10 cellular contexts compared by ENCODE assay signal in the genomic region with DNA sequence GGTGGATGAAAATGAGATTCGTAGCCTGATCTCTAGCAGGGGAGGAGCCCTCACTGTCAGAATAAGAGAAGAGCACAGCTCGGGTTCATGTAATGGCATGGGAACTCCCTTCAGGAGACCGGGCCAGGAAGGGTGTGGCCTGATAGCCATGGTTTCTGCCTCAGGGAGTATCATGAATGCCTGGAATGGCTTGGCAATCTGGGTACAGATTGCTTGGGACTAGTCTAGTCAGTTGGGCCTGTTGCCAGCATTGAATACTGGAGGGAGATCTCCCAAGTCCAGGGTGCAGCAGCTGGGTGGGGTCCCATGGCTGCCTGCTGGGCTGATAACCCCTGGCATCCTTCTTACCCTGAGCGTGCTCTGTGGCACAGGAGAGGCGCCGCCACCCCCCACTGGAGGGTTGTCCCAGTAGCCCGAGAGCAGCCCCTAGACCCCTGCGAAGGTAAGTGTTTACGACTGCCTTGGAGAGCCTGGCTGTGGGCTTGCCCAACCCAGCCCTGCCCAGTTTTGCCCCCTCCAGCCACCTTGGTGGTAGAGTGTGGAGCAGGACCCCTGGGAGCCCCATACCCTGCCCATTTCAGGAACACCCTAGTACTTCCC.
DNase-seq lines count a peak whose midpoint lies in the region; ATAC-seq, FAIRE-seq and TF ChIP-seq lines count a peak whose summit lies in the region.
"Had no signal": no experiment of that assay in that cellular context is flagged by ENCODE, and none has a peak within 500 bp of the region (broad histone marks: within the 10 kb centered on the region; RNA-seq: fewer than 3 reads in every experiment).

No MANE protein-coding gene starts in this region.

- FAIRE-seq in RCC 7860 (lab: Jason Lieb, UNC), result no peak

- TF ChIP-seq CTCF in omental fat pad (IDR thresholded peaks at IDR 0.05), result no peak
- no peak for TF ChIP-seq CTCF in Calu3 (IDR thresholded peaks at IDR 0.05; ENCODE audit: unreplicated experiment)

- BruUV-seq in Calu3 (replicated peaks; lab: Mats Ljungman, UMichigan), result no TSS peak

- H3K27ac Mint-ChIP-seq in T-helper 17 cell (no peak overlapping the region), Calu3 (ENCODE audit: unreplicated experiment) (no peak overlapping the region)
- H3K27ac Mint-ChIP-seq: activated T-helper 1 cell treated with anti-CD3 and anti-CD28 coated beads, Interleukin-12 subunit alpha, Interleukin-12 subunit beta, Interleukin-2, Interleukin-4 antibody, amounts not matched to agents 30 ng/mL and 10 ng/mL and 1 ng/mL, durations not matched to agents 14 hours and 24 hours and 36 hours had no signal

- no peaks in the 10 kb centered on the region for H3K4me1 Mint-ChIP-seq in T-helper 17 cell
- no peaks in the 10 kb centered on the region for H3K4me1 Mint-ChIP-seq in Calu3 (ENCODE audit: low read depth, unreplicated experiment)

- no peaks in the 10 kb centered on the region for H3K9me3 Mint-ChIP-seq in Calu3 (ENCODE audit: low read depth, unreplicated experiment)
- H3K9me3 Mint-ChIP-seq: activated T-helper 1 cell treated with anti-CD3 and anti-CD28 coated beads, Interleukin-12 subunit alpha, Interleukin-12 subunit beta, Interleukin-2, Interleukin-4 antibody, amounts not matched to agents 30 ng/mL and 10 ng/mL and 1 ng/mL, durations not matched to agents 14 hours and 24 hours and 36 hours had no signal

- DNase-seq in T-helper 17 cell (no peak), omental fat pad (ENCODE audit: low spot score) (no peak), RCC 7860 (ENCODE audit: low spot score) (no peak), NCI-H146 treated with DMSO at 0.1 percent for 48 hours (lab: John Stamatoyannopoulos, UW; ENCODE audit: unreplicated experiment) (no peak), Calu3 (no peak)
- DNase-seq in stimulated activated CD4-positive, alpha-beta T cell treated with anti-CD3 and anti-CD28 coated beads, Interleukin-12 subunit alpha, Interleukin-12 subunit beta, amount 100 ng/mL, for 4 hours, result no peak

- H3K4me3 Mint-ChIP-seq in T-helper 17 cell (no peak overlapping the region), Calu3 (ENCODE audit: low read depth, unreplicated experiment) (no peak overlapping the region)
- H3K4me3 Mint-ChIP-seq: activated T-helper 1 cell treated with anti-CD3 and anti-CD28 coated beads, Interleukin-12 subunit alpha, Interleukin-12 subunit beta, Interleukin-2, Interleukin-4 antibody, amounts not matched to agents 30 ng/mL and 10 ng/mL and 1 ng/mL, durations not matched to agents 14 hours and 24 hours and 36 hours had no signal

- no peaks in the 10 kb centered on the region for H3K9me3 ChIP-seq in T-helper 17 cell (ENCODE audit: control insufficient read depth, low read length, poor library complexity, severe bottlenecking)
- H3K9me3 ChIP-seq: BLaER1 treated with 17β-estradiol and CSF1 and Interleukin-3, amounts not matched to agents 10 nM and 100 nM had no signal

- CTCF ChIA-PET in Calu3 (lab: Charles Lee), result interaction anchor here (1.0 to 1.7 kb wide), 4 partner anchors 9 to 490 kb away, joined by 3 to 9 read pairs (median 4); no protein-coding TSS in a partner anchor

- peak; percentile 7 for ATAC-seq in GM18511 (IDR thresholded peaks at IDR 0.05; ENCODE audit: unreplicated experiment)
- peak; percentile 16 for ATAC-seq in HG02642 (IDR thresholded peaks at IDR 0.05; ENCODE audit: poor library complexity, unreplicated experiment)
- ATAC-seq in T-helper 17 cell, result peak; percentile 21
- ATAC-seq in omental fat pad (ENCODE audit: low FRiP score), result peak; percentile 19

- no peaks in the 10 kb centered on the region for H3K27me3 Mint-ChIP-seq in T-helper 17 cell
- no peaks in the 10 kb centered on the region for H3K27me3 Mint-ChIP-seq in Calu3 (ENCODE audit: unreplicated experiment)

- H3K36me3 Mint-ChIP-seq in T-helper 17 cell (ENCODE audit: low read depth) (no peaks in the 10 kb centered on the region), Calu3 (ENCODE audit: insufficient read depth, unreplicated experiment) (no peaks in the 10 kb centered on the region)

- intact Hi-C loops in Calu3 (cut with micrococcal nuclease; ENCODE audit: unreplicated experiment), result loop anchor here (1.0 to 2.0 kb wide), 2 partner anchors 253 to 355 kb away; partner anchors contain the start of gene IL1RAPL2
